Comparison of ENCODE assay signal across 9 cellular contexts in the genomic region with DNA sequence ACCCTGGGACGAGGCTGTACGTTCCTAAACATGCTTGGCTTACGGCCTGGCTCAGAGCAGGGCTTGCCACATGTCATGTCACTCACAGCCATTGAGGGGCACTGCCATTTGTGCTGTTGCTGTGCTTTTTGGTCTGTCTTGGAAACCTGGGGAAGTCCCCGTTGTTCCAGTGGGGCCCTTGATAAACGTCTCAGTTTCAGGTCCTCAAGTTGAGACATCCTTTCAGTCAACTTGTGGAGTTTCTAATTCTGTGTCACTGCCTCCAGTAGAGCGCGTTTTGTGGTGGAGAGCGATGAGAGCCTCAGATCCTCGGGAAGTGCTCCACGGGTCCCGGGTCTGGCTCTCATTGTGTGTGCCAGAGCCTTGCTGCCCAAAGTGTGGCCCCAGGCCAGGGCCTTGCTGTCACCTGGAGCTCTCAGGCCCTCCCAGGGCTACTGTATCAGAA. TPM values are rescaled to one million over a fixed set of nuclear protein-coding genes. Genes with fewer than 3 reads are reported as not detected.
A peak's percentile ranks its signal among the peaks of the same experiment; 100 is the strongest.
DNase-seq lines count a peak whose midpoint lies in the region; ATAC-seq and TF ChIP-seq lines count a peak whose summit lies in the region.
"Had no signal": no experiment of that assay in that cellular context is flagged by ENCODE, and none has a peak within 500 bp of the region (broad histone marks: within the 10 kb centered on the region; RNA-seq: fewer than 3 reads in every experiment).

No MANE protein-coding gene starts in this region.

- peak overlapping the region; percentile 41 to 78 (median 67) for H3K4me2 ChIP-seq in BLaER1 treated with 17β-estradiol and CSF1 and Interleukin-3, amounts not matched to agents 10 nM and 100 nM

- H3K4me3 ChIP-seq in BLaER1 treated with 17β-estradiol and CSF1 and Interleukin-3, amounts not matched to agents 10 nM and 100 nM: no peak overlapping the region
- H3K4me3 ChIP-seq in stomach: no peak overlapping the region

- no peak for TF ChIP-seq POLR2A in stomach (IDR thresholded peaks at IDR 0.05)

- H3K9ac ChIP-seq in BLaER1 treated with 17β-estradiol and CSF1 and Interleukin-3, amounts not matched to agents 10 nM and 100 nM: peak overlapping the region in 6 of 11 experiments; percentile 7 to 28 (median 24); a peak in 3 of 22 replicates

- DNase-seq in activated T-cell treated with anti-CD3 and anti-CD28 coated beads, Interleukin-2, amount 50 U/mL, for 1 hour: peak; percentile 50
- DNase-seq in stimulated activated CD8-positive, alpha-beta memory T cell treated with anti-CD3 and anti-CD28 coated beads, Interleukin-2, amount 100 ng/mL, for 48 hours (ENCODE audit: low read depth in 2 of 2): peak; percentile 41 to 49
- DNase-seq in stomach (no peak), NCI-H2171 (lab: John Stamatoyannopoulos, UW) (no peak), NCI-H748 (lab: John Stamatoyannopoulos, UW; ENCODE audit: unreplicated experiment) (no peak)

- H3K27ac ChIP-seq in BLaER1 treated with 17β-estradiol and CSF1 and Interleukin-3, amounts not matched to agents 10 nM and 100 nM: peak overlapping the region in 10 of 11 experiments; percentile 30 to 72 (median 55); a peak in 17 of 22 replicates
- no peak overlapping the region for H3K27ac ChIP-seq in stomach

- ATAC-seq in GM19452 (IDR thresholded peaks at IDR 0.05; ENCODE audit: unreplicated experiment) (peak; percentile 100), HG03442 (IDR thresholded peaks at IDR 0.05; ENCODE audit: unreplicated experiment) (peak; percentile 100)
- ATAC-seq: left colon had no signal

- no peak for TF ChIP-seq EP300 in stomach (IDR thresholded peaks at IDR 0.05)

- H3K27me3 ChIP-seq in BLaER1 treated with 17β-estradiol and CSF1 and Interleukin-3, amounts not matched to agents 10 nM and 100 nM: no peaks in the 10 kb centered on the region
- no peaks in the 10 kb centered on the region for H3K27me3 ChIP-seq in stomach

- 75 to 87% (median 79%) methylated on average over 7 to 11 of the region's 11 CpGs for WGBS in stomach, 5 donors

- H3K36me3 ChIP-seq in BLaER1 treated with 17β-estradiol and CSF1 and Interleukin-3, amounts not matched to agents 10 nM and 100 nM: no peaks in the 10 kb centered on the region
- no peaks in the 10 kb centered on the region for H3K36me3 ChIP-seq in stomach

- no peak for TF ChIP-seq CTCF in stomach (IDR thresholded peaks at IDR 0.05)

- peaks cover 14 to 29% (median 21%) of the 10 kb centered on the region in 10 experiments for H3K4me1 ChIP-seq in BLaER1 treated with 17β-estradiol and CSF1 and Interleukin-3, amounts not matched to agents 10 nM and 100 nM
- no peaks in the 10 kb centered on the region for H3K4me1 ChIP-seq in stomach

- peaks cover 8 to 33% (median 23%) of the 10 kb centered on the region in 11 experiments; a peak in 19 of 22 replicates for H3K9me3 ChIP-seq in BLaER1 treated with 17β-estradiol and CSF1 and Interleukin-3, amounts not matched to agents 10 nM and 100 nM (replicated peaks in 1 of 11)
- no peaks in the 10 kb centered on the region for H3K9me3 ChIP-seq in stomach

- intact Hi-C loops in stomach (cut with DNase I; ENCODE audit: low total_unique reads): no loop called here

- H4K20me1 ChIP-seq in BLaER1 treated with 17β-estradiol and CSF1 and Interleukin-3, amounts not matched to agents 10 nM and 100 nM: no peaks in the 10 kb centered on the region

RNA-seq across cellular contexts. Expression of a gene that starts 43.0 kb away (rescaled TPM):
- under 1 TPM in 1 of 5 donors, not detected in 4; 0.92 TPM for total RNA-seq in stomach
- polyA plus RNA-seq in stomach: under 1 TPM in 1 of 3 donors, not detected in 2; 0.13 TPM

Comparison
In these comparisons a context has a peak if more than half of its experiments do, and no peak if none do; other contexts are left out.
1. H3K27ac ChIP-seq: peak in BLaER1 treated with 17β-estradiol and CSF1 and Interleukin-3, amounts not matched to agents 10 nM and 100 nM (10 of 11); none in stomach (0 of 5).
2. DNase-seq: peak in activated T-cell treated with anti-CD3 and anti-CD28 coated beads, Interleukin-2, amount 50 U/mL, for 1 hour (single experiment) and stimulated activated CD8-positive, alpha-beta memory T cell treated with anti-CD3 and anti-CD28 coated beads, Interleukin-2, amount 100 ng/mL, for 48 hours (2 of 2); none in stomach (single experiment), NCI-H2171 (single experiment) and NCI-H748 (single experiment).